ENCODE assay signal across 1 cellular context in the genomic region with DNA sequence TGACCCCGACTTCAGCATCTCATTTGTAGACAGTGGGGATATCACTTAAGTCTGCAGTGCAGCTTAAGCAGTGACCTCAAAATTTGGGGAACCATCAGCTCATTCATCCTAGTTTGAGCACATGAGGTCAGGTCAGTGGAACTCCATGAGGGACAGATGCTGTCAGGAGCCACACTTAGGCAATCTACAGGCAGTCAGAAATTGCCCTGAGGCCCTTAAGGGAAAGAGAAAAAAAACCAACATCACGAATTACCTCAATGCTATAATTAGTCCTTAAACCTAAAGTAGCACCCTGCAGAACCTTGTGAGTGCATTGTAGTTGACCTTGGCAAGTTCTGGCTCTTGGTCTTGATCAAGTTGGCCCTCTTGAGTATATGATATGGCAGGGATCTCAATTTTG.
TF ChIP-seq lines count a peak whose summit lies in the region.

No MANE protein-coding gene starts in this region.

TF ChIP-seq in GM12878, 131 proteins besides CTCF, POLR2A, EP300 and RAD21:
- TF ChIP-seq, protein P1, sequence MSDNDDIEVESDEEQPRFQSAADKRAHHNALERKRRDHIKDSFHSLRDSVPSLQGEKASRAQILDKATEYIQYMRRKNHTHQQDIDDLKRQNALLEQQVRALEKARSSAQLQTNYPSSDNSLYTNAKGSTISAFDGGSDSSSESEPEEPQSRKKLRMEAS (IDR thresholded peaks at IDR 0.05; ENCODE audit: low read depth, low read length): no peak
